Comparison of ENCODE assay signal across 18 cellular contexts in genomic region chr2:218867900-218868299, GRCh38. TPM values are rescaled to one million over a fixed set of nuclear protein-coding genes. Genes with fewer than 3 reads are reported as not detected.
"Had no signal": no experiment of that assay in that cellular context is flagged by ENCODE, and none has a peak within 500 bp of the region (broad histone marks: within the 10 kb centered on the region; RNA-seq: fewer than 3 reads in every experiment).

No MANE protein-coding gene starts in this region.

- H3K27ac ChIP-seq: cardiac muscle cell, esophagus muscularis mucosa, parathyroid adenoma, tibial artery, WERI-Rb-1 had no signal

- FAIRE-seq: colon had no signal

- H3K4me3 ChIP-seq: cardiac muscle cell, esophagus muscularis mucosa, tibial artery had no signal

- DNase-seq: activated CD4-positive, alpha-beta T cell treated with anti-CD3 and anti-CD28 coated beads, Interleukin-2, amount 50 U/mL, for 48 hours; activated naive CD4-positive, alpha-beta T cell treated with anti-CD3 and anti-CD28 coated beads, Interleukin-2, amount 50 U/mL, for 16 hours; foreskin fibroblast; glutamatergic neuron; immature natural killer cell; left colon; naive B cell; stimulated activated CD4-positive, alpha-beta T cell treated with anti-CD3 and anti-CD28 coated beads, Interleukin-2, amount 100 ng/mL, for 48 hours; T-helper 1 cell; tibial artery; WERI-Rb-1 had no signal

- H3K36me3 ChIP-seq: cardiac muscle cell, esophagus muscularis mucosa, tibial artery, WERI-Rb-1 had no signal

- ATAC-seq: left colon; stimulated activated memory B cell treated with anti-CD40 and anti-IgM and Interleukin-4, amounts not matched to agents 10 μg/mL and 1 μg/mL and 100 μg/mL, for 72 hours had no signal

- H3K9me3 ChIP-seq: esophagus muscularis mucosa, tibial artery had no signal

- H3K9ac ChIP-seq: parathyroid adenoma had no signal

- H2AFZ ChIP-seq: parathyroid adenoma had no signal

- H3K79me2 ChIP-seq: parathyroid adenoma had no signal

RNA-seq across cellular contexts. Expression of gene WNT6, which starts 8.3 kb away (rescaled TPM):
- total RNA-seq: cardiac muscle cell, lung microvascular endothelial cell, mononuclear cell had no signal

RNA-seq across cellular contexts. Expression of gene WNT10A, which starts 12.8 kb away (rescaled TPM):
- total RNA-seq: cardiac muscle cell, lung microvascular endothelial cell had no signal
- polyA plus RNA-seq: cardiac muscle cell had no signal

RNA-seq across cellular contexts. Expression of gene PRKAG3, which starts 36.3 kb away (rescaled TPM):
- total RNA-seq: cardiac muscle cell, esophagus muscularis mucosa, left colon, lung microvascular endothelial cell, mononuclear cell had no signal
- polyA plus RNA-seq: immature natural killer cell had no signal
